Comparison of ENCODE assay signal across 29 cellular contexts in the genomic region with DNA sequence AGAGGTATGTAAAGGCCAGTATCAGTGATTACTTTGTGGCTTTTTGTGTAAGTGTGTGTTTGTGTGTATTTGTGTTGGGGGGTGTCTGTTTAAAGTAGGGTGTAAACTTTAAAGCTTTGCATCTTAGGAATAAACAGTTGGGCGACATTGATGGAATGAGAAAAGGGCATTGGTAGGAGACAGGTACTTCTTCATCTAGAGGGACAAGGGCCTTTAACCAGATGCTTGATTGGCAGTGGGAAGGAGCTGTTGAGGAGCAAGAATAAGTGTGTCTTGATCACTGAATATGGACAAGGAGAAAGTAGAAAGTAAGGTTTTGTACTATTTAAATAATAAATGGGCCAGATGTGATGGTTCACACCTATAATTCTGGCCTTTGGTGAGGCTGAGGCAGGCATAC. TPM values are rescaled to one million over a fixed set of nuclear protein-coding genes. Genes with fewer than 3 reads are reported as not detected.
DNase-seq lines count a peak whose midpoint lies in the region; ATAC-seq, FAIRE-seq and TF ChIP-seq lines count a peak whose summit lies in the region.
"Had no signal": no experiment of that assay in that cellular context is flagged by ENCODE, and none has a peak within 500 bp of the region (broad histone marks: within the 10 kb centered on the region; RNA-seq: fewer than 3 reads in every experiment).

No MANE protein-coding gene starts in this region.

- H3K23ac ChIP-seq in trophoblast cell (ENCODE audit: low read length), result no peak overlapping the region

- H3K9me3 Mint-ChIP-seq in endothelial cell (ENCODE audit: unreplicated experiment), result no peaks in the 10 kb centered on the region
- H3K9me3 Mint-ChIP-seq in stimulated activated naive B cell treated with anti-CD40 and anti-IgM and Interleukin-4, amounts not matched to agents 10 μg/mL and 1 μg/mL and 100 μg/mL, for 72 hours, result no peaks in the 10 kb centered on the region

- H2BK12ac ChIP-seq in trophoblast cell (ENCODE audit: low read length), result no peak overlapping the region

- in situ Hi-C loops in HepG2 (cut with HindIII; ENCODE audit: extremely low pct_ligation_motif_present, low pct_unique_long_range_greater_than_20kb), result no loop called here

- H3K27me3 ChIP-seq in liver (ENCODE audit: control insufficient read depth in 4 of 4, insufficient read depth in 4 of 4, low read length in 3 of 4) (no peaks in the 10 kb centered on the region), HepG2 (ENCODE audit: control insufficient read depth in 1 of 2, insufficient read depth in 2 of 2, low read length in 2 of 2) (no peaks in the 10 kb centered on the region), MM.1S (replicated peaks; ENCODE audit: insufficient read depth, low read length) (no peaks in the 10 kb centered on the region), trophoblast cell (ENCODE audit: insufficient read depth, low read length) (no peaks in the 10 kb centered on the region)
- H3K27me3 ChIP-seq: BLaER1, SJSA1 had no signal

- H3K27ac ChIP-seq in liver (ENCODE audit: low read depth in 1 of 2, low read length in 2 of 2), result peak overlapping the region; percentile 51 to 62
- no peak overlapping the region for H3K27ac ChIP-seq in HepG2 (ENCODE audit: extremely low read length, insufficient read depth, low read length)
- H3K27ac ChIP-seq in MM.1S (ENCODE audit: low read length), result no peak overlapping the region
- H3K27ac ChIP-seq in trophoblast cell (ENCODE audit: low read depth, low read length), result no peak overlapping the region
- H3K27ac ChIP-seq: BLaER1, PC-9, SJSA1 had no signal

- no peak for ATAC-seq in HepG2
- ATAC-seq in stimulated activated naive B cell treated with anti-CD40 and anti-IgM and Interleukin-4, amounts not matched to agents 10 μg/mL and 1 μg/mL and 100 μg/mL, for 72 hours (replicated peaks), result no peak
- ATAC-seq: HCT116 had no signal

- POLR2A ChIA-PET in HepG2 (lab: Yijun Ruan, JAX), result no interaction called here

- H3K9me2 ChIP-seq in MM.1S (replicated peaks; ENCODE audit: insufficient read depth, low read length), result no peaks in the 10 kb centered on the region

- no peak for TF ChIP-seq CTCF in liver (IDR thresholded peaks at IDR 0.05; ENCODE audit: low read depth, low read length, missing input control)
- no peak for TF ChIP-seq CTCF in HepG2 (CRISPR knock-in tag; IDR thresholded peaks at IDR 0.05)
- no peak for TF ChIP-seq CTCF in MM.1S (IDR thresholded peaks at IDR 0.05; ENCODE audit: low read length)
- no peak for TF ChIP-seq CTCF in endothelial cell (IDR thresholded peaks at IDR 0.05; ENCODE audit: unreplicated experiment)

- H3K4me1 ChIP-seq in liver (ENCODE audit: control insufficient read depth in 4 of 4, insufficient read depth in 4 of 4, low read length in 3 of 4), result peaks cover 2 to 25% (median 14%) of the 10 kb centered on the region in 4 donors
- peaks cover 11% of the 10 kb centered on the region for H3K4me1 ChIP-seq in HepG2 (ENCODE audit: insufficient read depth, low read length)
- peaks cover 19% of the 10 kb centered on the region for H3K4me1 ChIP-seq in MM.1S (ENCODE audit: low read length)
- H3K4me1 ChIP-seq in trophoblast cell (ENCODE audit: control insufficient read depth in 1 of 2, insufficient read depth in 2 of 2, low read length in 2 of 2), result no peaks in the 10 kb centered on the region
- H3K4me1 ChIP-seq: SJSA1 had no signal

- no peak overlapping the region for H3K4me3 ChIP-seq in liver (ENCODE audit: low read depth in 1 of 3, low read length in 3 of 3)
- no peak overlapping the region for H3K4me3 ChIP-seq in HepG2 (replicated peaks in 1 of 3; ENCODE audit: insufficient read depth in 1 of 3, low read depth in 2 of 3, low read length in 3 of 3)
- no peak overlapping the region for H3K4me3 ChIP-seq in MM.1S (ENCODE audit: low read length)
- H3K4me3 ChIP-seq in trophoblast cell (ENCODE audit: low read depth, low read length), result no peak overlapping the region
- H3K4me3 ChIP-seq: BLaER1, PC-9, SJSA1 had no signal

- no peak overlapping the region for H2BK120ac ChIP-seq in trophoblast cell (ENCODE audit: insufficient read depth, low read length, poor library complexity)

- no peak overlapping the region for H4K91ac ChIP-seq in trophoblast cell (ENCODE audit: low read depth, low read length)

- H3K4me1 Mint-ChIP-seq in endothelial cell (ENCODE audit: unreplicated experiment), result peaks cover 60% of the 10 kb centered on the region
- H3K4me1 Mint-ChIP-seq in stimulated activated naive B cell treated with anti-CD40 and anti-IgM and Interleukin-4, amounts not matched to agents 10 μg/mL and 1 μg/mL and 100 μg/mL, for 72 hours, result peaks cover 19 to 26% of the 10 kb centered on the region in 2 donors

- H4K20me1 ChIP-seq in HepG2 (ENCODE audit: insufficient read depth, low read length) (no peaks in the 10 kb centered on the region), MM.1S (ENCODE audit: insufficient read depth, low read length) (no peaks in the 10 kb centered on the region)

- DNase-seq in HepG2 (ENCODE audit: low spot score) (no peak), MM.1S (no peak), endothelial cell (ENCODE audit: low spot score) (no peak), trophoblast cell (no peak), NCI-H526 treated with DMSO at 0.1 percent for 48 hours (lab: John Stamatoyannopoulos, UW) (no peak), urothelium cell line (ENCODE audit: low spot score) (no peak)
- DNase-seq in stimulated activated naive B cell treated with anti-CD40 and anti-IgM and Interleukin-4, amounts not matched to agents 10 μg/mL and 1 μg/mL and 100 μg/mL, for 72 hours, result no peak
- DNase-seq: 8988T; ACHN; CD4-positive, CD25-positive, alpha-beta regulatory T cell; KG1; MV-4-11; NCI-H1105; NCI-H1436 treated with DMSO at 0.1 percent for 48 hours; NCI-H187 treated with DMSO at 0.1 percent for 48 hours; NCI-H2171 treated with DMSO at 0.1 percent for 48 hours; NCI-H345; NCI-H510A treated with DMSO at 0.1 percent for 48 hours; NCI-H748 treated with DMSO at 0.1 percent for 48 hours; NK-92 treated with Interleukin-12 subunit alpha and Interleukin-12 subunit beta, amount 100 ng/mL, for 24 hours; PC-9; Right ventricle myocardium superior had no signal

- H3K79me1 ChIP-seq in trophoblast cell (ENCODE audit: low read length), result no peaks in the 10 kb centered on the region

- intact Hi-C loops in HepG2 (cut with micrococcal nuclease; ENCODE audit: unreplicated experiment), result no loop called here

- no peaks in the 10 kb centered on the region for H3K36me3 Mint-ChIP-seq in endothelial cell (ENCODE audit: low read depth, unreplicated experiment)
- H3K36me3 Mint-ChIP-seq in stimulated activated naive B cell treated with anti-CD40 and anti-IgM and Interleukin-4, amounts not matched to agents 10 μg/mL and 1 μg/mL and 100 μg/mL, for 72 hours, result peaks cover 0 to 5% of the 10 kb centered on the region in 2 donors
- H3K36me3 Mint-ChIP-seq: CD4-positive, CD25-positive, alpha-beta regulatory T cell had no signal

- H2AFZ ChIP-seq in HepG2 (ENCODE audit: low read length), result no peak overlapping the region
- H2AFZ ChIP-seq in MM.1S (ENCODE audit: low read length), result no peak overlapping the region
- no peak overlapping the region for H2AFZ ChIP-seq in trophoblast cell (ENCODE audit: insufficient read depth, low read length, poor library complexity)
- H2AFZ ChIP-seq: PC-9 had no signal

- FAIRE-seq in HepG2 (lab: Jason Lieb, UNC) (no peak), urothelium cell line (lab: Jason Lieb, UNC) (no peak)
- FAIRE-seq: D721Med, H1, HTR-8/SVneo had no signal

- peaks cover 22% of the 10 kb centered on the region for H3K79me2 ChIP-seq in HepG2 (ENCODE audit: insufficient read depth, low read length)
- peaks cover 30% of the 10 kb centered on the region for H3K79me2 ChIP-seq in MM.1S (ENCODE audit: low read length)
- peaks cover 1% of the 10 kb centered on the region for H3K79me2 ChIP-seq in trophoblast cell (ENCODE audit: control insufficient read depth, insufficient read depth, low read length, poor library complexity)

- no peak for TF ChIP-seq POLR2A in HepG2 (IDR thresholded peaks at IDR 0.05; ENCODE audit: insufficient read depth in 1 of 2, low read depth in 2 of 2, low read length in 2 of 2)

- H3K18ac ChIP-seq in trophoblast cell (ENCODE audit: low read length), result no peak overlapping the region

- no peak for TF ChIP-seq EP300 in HepG2 (IDR thresholded peaks at IDR 0.05; ENCODE audit: low read depth in 2 of 2, low read length in 2 of 2)
- TF ChIP-seq EP300 in HepG2 (CRISPR knock-in tag; IDR thresholded peaks at IDR 0.05; ENCODE audit: borderline replicate concordance), result no peak

- H2AK5ac ChIP-seq in trophoblast cell (ENCODE audit: low read length), result no peak overlapping the region

- H3K4me2 ChIP-seq in HepG2 (ENCODE audit: low read depth, low read length) (no peak overlapping the region), MM.1S (ENCODE audit: low read depth, low read length) (peak overlapping the region; percentile 30; the same call in 1 of the 2 replicates), trophoblast cell (ENCODE audit: low read length) (no peak overlapping the region)
- H3K4me2 ChIP-seq: BLaER1, PC-9 had no signal

- H3K36me3 ChIP-seq in liver (ENCODE audit: control insufficient read depth in 4 of 4, insufficient read depth in 3 of 4, low read depth in 1 of 4, low read length in 3 of 4) (no peaks in the 10 kb centered on the region), HepG2 (replicated peaks in 1 of 2; ENCODE audit: control insufficient read depth in 1 of 2, insufficient read depth in 2 of 2, low read length in 2 of 2) (no peaks in the 10 kb centered on the region), MM.1S (replicated peaks; ENCODE audit: insufficient read depth, low read length) (no peaks in the 10 kb centered on the region), trophoblast cell (ENCODE audit: control insufficient read depth in 1 of 2, insufficient read depth in 2 of 2, low read length in 2 of 2) (no peaks in the 10 kb centered on the region)
- H3K36me3 ChIP-seq: BLaER1, SJSA1 had no signal

- TF ChIP-seq RAD21 in liver (IDR thresholded peaks at IDR 0.05) (no peak), HepG2 (CRISPR knock-in tag; IDR thresholded peaks at IDR 0.05) (no peak)

- H3K9me3 ChIP-seq in liver (ENCODE audit: control insufficient read depth in 4 of 4, low read length in 3 of 4), result no peaks in the 10 kb centered on the region
- no peaks in the 10 kb centered on the region for H3K9me3 ChIP-seq in HepG2 (ENCODE audit: low read length)
- no peaks in the 10 kb centered on the region for H3K9me3 ChIP-seq in MM.1S (replicated peaks; ENCODE audit: insufficient read depth, low read length)
- H3K9me3 ChIP-seq in trophoblast cell (ENCODE audit: insufficient read depth, low read depth, low read length), result no peaks in the 10 kb centered on the region
- H3K9me3 ChIP-seq: BLaER1, SJSA1 had no signal

- 92% methylated on average over 1 of the region's 1 CpG for WGBS in liver
- WGBS in HepG2 (ENCODE audit: low lambda C conversion rate), result 89% methylated on average over 1 of the region's 1 CpG
- no CpG with 5 or more reads among the region's 1 CpG for WGBS in trophoblast cell (ENCODE audit: extremely low coverage, insufficient coverage, insufficient read length)

- H3F3A ChIP-seq in MM.1S (ENCODE audit: insufficient read depth, low read length), result no peaks in the 10 kb centered on the region

- CTCF ChIA-PET in HepG2 (lab: Yijun Ruan, JAX; ENCODE audit: low intra/inter-chr PET ratio, low total read pairs), result no interaction called here

- H3K4me3 Mint-ChIP-seq in endothelial cell (ENCODE audit: unreplicated experiment), result peak overlapping the region; percentile 57
- no peak overlapping the region for H3K4me3 Mint-ChIP-seq in stimulated activated naive B cell treated with anti-CD40 and anti-IgM and Interleukin-4, amounts not matched to agents 10 μg/mL and 1 μg/mL and 100 μg/mL, for 72 hours
- H3K4me3 Mint-ChIP-seq: CD4-positive, CD25-positive, alpha-beta regulatory T cell had no signal

- no peak overlapping the region for H4K8ac ChIP-seq in trophoblast cell (ENCODE audit: low read depth, low read length)

- no peak overlapping the region for H3K14ac ChIP-seq in trophoblast cell (ENCODE audit: low read length)

- H3K4ac ChIP-seq in trophoblast cell (ENCODE audit: low read depth, low read length), result peak overlapping the region; percentile 93

- BruUV-seq in HepG2 (replicated peaks; lab: Mats Ljungman, UMichigan), result no TSS peak

- peak overlapping the region; percentile 85 for H3K27ac Mint-ChIP-seq in endothelial cell (ENCODE audit: unreplicated experiment)
- no peak overlapping the region for H3K27ac Mint-ChIP-seq in stimulated activated naive B cell treated with anti-CD40 and anti-IgM and Interleukin-4, amounts not matched to agents 10 μg/mL and 1 μg/mL and 100 μg/mL, for 72 hours

- H3K9ac ChIP-seq in liver (ENCODE audit: low read depth in 1 of 2, low read length in 2 of 2) (no peak overlapping the region), HepG2 (ENCODE audit: insufficient read depth, low read depth, low read length) (no peak overlapping the region), MM.1S (ENCODE audit: low read length) (no peak overlapping the region), trophoblast cell (ENCODE audit: low read length) (no peak overlapping the region)
- H3K9ac ChIP-seq: BLaER1 had no signal

- no peak overlapping the region for H4K12ac ChIP-seq in trophoblast cell (ENCODE audit: low read depth, low read length)

- no peaks in the 10 kb centered on the region for H3K27me3 Mint-ChIP-seq in endothelial cell (ENCODE audit: unreplicated experiment)
- H3K27me3 Mint-ChIP-seq in stimulated activated naive B cell treated with anti-CD40 and anti-IgM and Interleukin-4, amounts not matched to agents 10 μg/mL and 1 μg/mL and 100 μg/mL, for 72 hours, result no peaks in the 10 kb centered on the region
- H3K27me3 Mint-ChIP-seq: CD4-positive, CD25-positive, alpha-beta regulatory T cell had no signal

- H2BK5ac ChIP-seq in trophoblast cell (ENCODE audit: low read depth, low read length, poor library complexity), result no peak overlapping the region

RNA-seq across cellular contexts. Expression of gene RAPGEF2, which starts 48.8 kb away (rescaled TPM):
- 10 to 100 TPM; 54.8 to 90.4 TPM for total RNA-seq in liver
- 1 to 10 TPM; 7.3 to 9.6 TPM for polyA plus RNA-seq in liver
- 23.0 and 24.3 TPM in 2 replicates for total RNA-seq in HepG2 (2016; rRNA removed; fragmentation: Illumina TruSeq; extraction: Trizol)
- 4.9 and 6.3 TPM in 2 replicates for total RNA-seq in HepG2 (2016; cell fraction: cytosol; rRNA removed; fragmentation: Illumina TruSeq; extraction: Trizol; ENCODE audit: low read depth)
- total RNA-seq in HepG2 (2016; cell fraction: insoluble cytoplasmic fraction; rRNA removed; fragmentation: Illumina TruSeq; extraction: Trizol), result 22.0 and 23.7 TPM in 2 replicates
- 5.0 and 6.3 TPM in 2 replicates for total RNA-seq in HepG2 (2016; cell fraction: membrane; rRNA removed; fragmentation: Illumina TruSeq; extraction: Trizol)
- total RNA-seq in HepG2 (2016; cell fraction: nucleus; rRNA removed; fragmentation: Illumina TruSeq; extraction: Trizol), result 35.9 and 37.8 TPM in 2 replicates
- 17.2 and 19.2 TPM in 2 replicates for polyA plus RNA-seq in HepG2 (2011; rRNA removed)
- 13.6 and 17.3 TPM in 2 replicates for polyA plus RNA-seq in HepG2 (2011; cell fraction: cytosol; rRNA removed)
- 22.9 and 26.6 TPM in 2 replicates for polyA plus RNA-seq in HepG2 (2011; cell fraction: nucleus; rRNA removed)
- 12.4 and 13.7 TPM in 2 replicates for polyA plus RNA-seq in HepG2 (2012)
- 0.24 and 0.32 TPM in 2 replicates for polyA plus RNA-seq in HepG2 (2016; cell fraction: cytosol; fragmentation: Illumina TruSeq; extraction: Trizol; ENCODE audit: low read depth)
- 12.6 and 13.0 TPM in 2 replicates for polyA plus RNA-seq in HepG2 (2016; cell fraction: insoluble cytoplasmic fraction; fragmentation: Illumina TruSeq; extraction: Trizol; ENCODE audit: low read depth)
- 0.80 and 1.2 TPM in 2 replicates for polyA plus RNA-seq in HepG2 (2016; cell fraction: membrane; fragmentation: Illumina TruSeq; extraction: Trizol; ENCODE audit: low read depth)
- 21.9 and 25.9 TPM in 2 replicates for polyA plus RNA-seq in HepG2 (2016; cell fraction: nucleus; fragmentation: Illumina TruSeq; extraction: Trizol; ENCODE audit: insufficient read depth, low read depth)
- 24.7 and 32.1 TPM in 2 replicates for polyA minus RNA-seq in HepG2 (2011; rRNA and poly(A)+ RNA removed; ENCODE audit: low replicate concordance)
- polyA minus RNA-seq in HepG2 (2011; cell fraction: cytosol; rRNA and poly(A)+ RNA removed), result 18.1 and 20.7 TPM in 2 replicates
- polyA minus RNA-seq in HepG2 (2011; cell fraction: nucleus; rRNA and poly(A)+ RNA removed), result 83.3 and 91.0 TPM in 2 replicates
- total RNA-seq in endothelial cell (ENCODE audit: unreplicated experiment), result 108 TPM
- 55.6 and 55.9 TPM in 2 replicates for polyA plus RNA-seq in trophoblast cell (2013)

Comparison
In these comparisons a context has a peak if more than half of its experiments do, and no peak if none do; other contexts are left out.
1. H3K27ac ChIP-seq: peak in liver (2 of 2); none in HepG2 (single experiment), MM.1S (single experiment) and trophoblast cell (single experiment).